ENCODE assay signal across 8 cellular contexts in genomic region chr10:45594276-45595157, GRCh38.
A peak's percentile ranks its signal among the peaks of the same experiment; 100 is the strongest.
DNase-seq lines count a peak whose midpoint lies in the region; ATAC-seq and TF ChIP-seq lines count a peak whose summit lies in the region.

No MANE protein-coding gene starts in this region.

- H3K36me3 ChIP-seq in effector memory CD4-positive, alpha-beta T cell (ENCODE audit: control insufficient read depth, insufficient read depth, low read length): peaks cover 7% of the 10 kb centered on the region

- no peak for TF ChIP-seq CTCF in CD4-positive, alpha-beta T cell (IDR thresholded peaks at IDR 0.05)

- intact Hi-C loops in CD4-positive, alpha-beta T cell (cut with DNase I, micrococcal nuclease): loop anchor here (2.0 to 5.0 kb wide), 3 partner anchors 14 to 122 kb away; partner anchors contain the start of gene ZFAND4 (in 1 of the 2)

- no peaks in the 10 kb centered on the region for H3K27me3 ChIP-seq in CD4-positive, alpha-beta T cell (ENCODE audit: control insufficient read depth, insufficient read depth, low read length)
- H3K27me3 ChIP-seq in effector memory CD4-positive, alpha-beta T cell (replicated peaks; ENCODE audit: control insufficient read depth, insufficient read depth, low read length, poor library complexity, severe bottlenecking): no peaks in the 10 kb centered on the region

- H3K4me3 ChIP-seq in effector memory CD4-positive, alpha-beta T cell (ENCODE audit: insufficient read depth, low read depth, low read length, poor library complexity, severe bottlenecking): peak overlapping the region; percentile 88

- H3K4me1 Mint-ChIP-seq in CD4-positive, alpha-beta T cell (ENCODE audit: low read depth): peaks cover 46% of the 10 kb centered on the region
- peaks cover 34% of the 10 kb centered on the region for H3K4me1 Mint-ChIP-seq in activated CD8-positive, alpha-beta T cell treated with anti-CD3 and anti-CD28 coated beads, Interleukin-2, amount 10 ng/mL, durations not matched to agents 7 days and 5 days (ENCODE audit: low read depth)
- peaks cover 29% of the 10 kb centered on the region for H3K4me1 Mint-ChIP-seq in memory B cell

- peak; percentile 88 for ATAC-seq in CD4-positive, alpha-beta T cell (ENCODE audit: poor library complexity)
- ATAC-seq in GM19397 (IDR thresholded peaks at IDR 0.05; ENCODE audit: unreplicated experiment) (peak; percentile 95), HG03565 (IDR thresholded peaks at IDR 0.05; ENCODE audit: unreplicated experiment) (peak; percentile 89), memory B cell (ENCODE audit: low read depth) (peak; percentile 85)
- peak; percentile 91 for ATAC-seq in activated CD8-positive, alpha-beta T cell treated with anti-CD3 and anti-CD28 coated beads, Interleukin-2, amount 10 ng/mL, durations not matched to agents 7 days and 5 days

- H3K4me3 Mint-ChIP-seq in CD4-positive, alpha-beta T cell: peak overlapping the region; percentile 97
- H3K4me3 Mint-ChIP-seq in activated CD8-positive, alpha-beta T cell treated with anti-CD3 and anti-CD28 coated beads, Interleukin-2, amount 10 ng/mL, durations not matched to agents 7 days and 5 days: peak overlapping the region; percentile 86
- H3K4me3 Mint-ChIP-seq in memory B cell: peak overlapping the region; percentile 92

- H3K27ac ChIP-seq in CD4-positive, alpha-beta T cell (ENCODE audit: low read depth, low read length): peak overlapping the region; percentile 40
- H3K27ac ChIP-seq in effector memory CD4-positive, alpha-beta T cell (ENCODE audit: insufficient read depth, low read length, poor library complexity, severe bottlenecking): peak overlapping the region; percentile 58

- H3K4me1 ChIP-seq in effector memory CD4-positive, alpha-beta T cell (ENCODE audit: control insufficient read depth, insufficient read depth, low read length, poor library complexity, severe bottlenecking): peaks cover 11% of the 10 kb centered on the region

- no peaks in the 10 kb centered on the region for H3K9me3 Mint-ChIP-seq in CD4-positive, alpha-beta T cell
- H3K9me3 Mint-ChIP-seq in activated CD8-positive, alpha-beta T cell treated with anti-CD3 and anti-CD28 coated beads, Interleukin-2, amount 10 ng/mL, durations not matched to agents 7 days and 5 days (ENCODE audit: insufficient read depth): no peaks in the 10 kb centered on the region
- H3K9me3 Mint-ChIP-seq in memory B cell: peaks cover 8% of the 10 kb centered on the region

- CTCF ChIA-PET in CD4-positive, alpha-beta T cell (lab: Charles Lee): interaction anchor here (1.0 kb wide), 1 partner anchor 78 kb away, joined by 3 read pairs; the partner anchor contains the start of gene ZFAND4
- CTCF ChIA-PET in activated CD8-positive, alpha-beta T cell treated with anti-CD3 and anti-CD28 coated beads, Interleukin-2, amount 10 ng/mL, durations not matched to agents 7 days and 5 days (lab: Charles Lee): interaction anchor here (4.4 kb wide), 1 partner anchor 14 kb away, joined by 18 read pairs; no protein-coding TSS in a partner anchor

- no peaks in the 10 kb centered on the region for H3K9me3 ChIP-seq in CD4-positive, alpha-beta T cell (ENCODE audit: control insufficient read depth, low read length)
- H3K9me3 ChIP-seq in effector memory CD4-positive, alpha-beta T cell (ENCODE audit: control insufficient read depth, low read length): no peaks in the 10 kb centered on the region

- H3K27ac Mint-ChIP-seq in CD4-positive, alpha-beta T cell: peak overlapping the region; percentile 87
- peak overlapping the region; percentile 75 for H3K27ac Mint-ChIP-seq in activated CD8-positive, alpha-beta T cell treated with anti-CD3 and anti-CD28 coated beads, Interleukin-2, amount 10 ng/mL, durations not matched to agents 7 days and 5 days
- H3K27ac Mint-ChIP-seq in memory B cell: peak overlapping the region; percentile 97

- peaks cover 4% of the 10 kb centered on the region for H3K27me3 Mint-ChIP-seq in CD4-positive, alpha-beta T cell
- peaks cover 6% of the 10 kb centered on the region for H3K27me3 Mint-ChIP-seq in activated CD8-positive, alpha-beta T cell treated with anti-CD3 and anti-CD28 coated beads, Interleukin-2, amount 10 ng/mL, durations not matched to agents 7 days and 5 days (ENCODE audit: low read depth)
- H3K27me3 Mint-ChIP-seq in memory B cell: peaks cover 4% of the 10 kb centered on the region

- H3K36me3 Mint-ChIP-seq in CD4-positive, alpha-beta T cell (ENCODE audit: low read depth): peaks cover 30% of the 10 kb centered on the region
- peaks cover 12% of the 10 kb centered on the region for H3K36me3 Mint-ChIP-seq in activated CD8-positive, alpha-beta T cell treated with anti-CD3 and anti-CD28 coated beads, Interleukin-2, amount 10 ng/mL, durations not matched to agents 7 days and 5 days (ENCODE audit: low read depth)
- H3K36me3 Mint-ChIP-seq in memory B cell: peaks cover 20% of the 10 kb centered on the region

- peak; percentile 75 to 88 (median 84) for DNase-seq in CD4-positive, alpha-beta T cell
- DNase-seq in NCI-H774 (lab: John Stamatoyannopoulos, UW) (peak; percentile 93), memory B cell (ENCODE audit: low spot score in 2 of 2) (peak; percentile 86 to 89)
- peak; percentile 93 for DNase-seq in activated CD8-positive, alpha-beta T cell treated with anti-CD3 and anti-CD28 coated beads, Interleukin-2, amount 10 ng/mL, durations not matched to agents 7 days and 5 days
- peak; percentile 79 to 88 (median 82) for DNase-seq in effector memory CD4-positive, alpha-beta T cell
- DNase-seq in stimulated activated CD8-positive, alpha-beta memory T cell treated with anti-CD3 and anti-CD28 coated beads, Interleukin-12 subunit alpha, Interleukin-12 subunit beta, amount 100 ng/mL, for 1 hour (ENCODE audit: low read depth): peak; percentile 78

- POLR2A ChIA-PET in CD4-positive, alpha-beta T cell (lab: Charles Lee): interaction anchor here (0.6 to 3.8 kb wide), 4 partner anchors 14 to 130 kb away, joined by 3 to 48 read pairs (median 8); partner anchors contain the start of gene ZFAND4
- POLR2A ChIA-PET in activated CD8-positive, alpha-beta T cell treated with anti-CD3 and anti-CD28 coated beads, Interleukin-2, amount 10 ng/mL, durations not matched to agents 7 days and 5 days (lab: Charles Lee): interaction anchor here (0.6 to 1.1 kb wide), 2 partner anchors 14 to 15 kb away, joined by 3 to 11 read pairs; no protein-coding TSS in a partner anchor

Comparison
In these comparisons a context has a peak if more than half of its experiments do, and no peak if none do; other contexts are left out.
1. Peak in every context shown above with its lines: DNase-seq, ATAC-seq, H3K4me3 ChIP-seq and H3K27ac ChIP-seq.